Comparison of ENCODE assay signal across 21 cellular contexts in genomic region chr9:106958955-106959657, GRCh38.
A peak's percentile ranks its signal among the peaks of the same experiment; 100 is the strongest.
DNase-seq lines count a peak whose midpoint lies in the region; ATAC-seq and TF ChIP-seq lines count a peak whose summit lies in the region.
"Had no signal": no experiment of that assay in that cellular context is flagged by ENCODE, and none has a peak within 500 bp of the region (broad histone marks: within the 10 kb centered on the region; RNA-seq: fewer than 3 reads in every experiment).

No MANE protein-coding gene starts in this region.

- H3K27ac ChIP-seq in left ventricle myocardium inferior (replicated peaks) (no peak overlapping the region), RWPE2 (ENCODE audit: poor library complexity, severe bottlenecking) (no peak overlapping the region)
- H3K27ac ChIP-seq: A549, coronary artery, gastroesophageal sphincter, left lung had no signal

- ATAC-seq in Right ventricle myocardium superior (ENCODE audit: poor library complexity) (peak; percentile 42), RWPE2 (ENCODE audit: low read depth) (peak; percentile 59; the same call in 2 of the 3 replicates), esophagus mucosa (no peak), GM18511 (IDR thresholded peaks at IDR 0.05; ENCODE audit: unreplicated experiment) (no peak), GM19395 (IDR thresholded peaks at IDR 0.05; ENCODE audit: unreplicated experiment) (no peak)
- ATAC-seq: A549; activated naive CD4-positive, alpha-beta T cell treated with anti-CD3 and anti-CD28 coated beads, Interleukin-2, amount 50 U/mL, for 72 hours; gastroesophageal sphincter; left lung had no signal

- TF ChIP-seq CTCF in left ventricle myocardium inferior (IDR thresholded peaks at IDR 0.05; ENCODE audit: borderline replicate concordance) (no peak), RWPE2 (IDR thresholded peaks at IDR 0.05; ENCODE audit: poor library complexity, severe bottlenecking) (no peak), fibroblast of mammary gland (conservative IDR thresholded peaks at IDR 0.05; ENCODE audit: control insufficient read depth, insufficient read depth, low read depth, low read length) (no peak)

- no peak for DNase-seq in Right ventricle myocardium superior
- DNase-seq in left ventricle myocardium inferior = no peak
- no peak for DNase-seq in RWPE2 (ENCODE audit: low spot score)
- DNase-seq in fibroblast of mammary gland (ENCODE audit: low read depth) = peak; percentile 77
- no peak for DNase-seq in NCI-H446 treated with DMSO at 0.1 percent for 48 hours (lab: John Stamatoyannopoulos, UW)
- DNase-seq: activated CD4-positive, alpha-beta T cell treated with anti-CD3 and anti-CD28 coated beads for 1 hour; DMS153; KG1; left lung; NCI-H1105; NCI-H2171 treated with DMSO at 0.1 percent for 48 hours; NCI-H748 treated with DMSO at 0.1 percent for 48 hours; stimulated activated CD4-positive, alpha-beta T cell treated with anti-CD3 and anti-CD28 coated beads, Interleukin-12 subunit alpha, Interleukin-12 subunit beta, amount 100 ng/mL, for 4 hours; stimulated activated CD8-positive, alpha-beta memory T cell treated with anti-CD3 and anti-CD28 coated beads, Interleukin-4, amount 100 ng/mL, for 48 hours had no signal

- H3K36me3 ChIP-seq in left ventricle myocardium inferior = peaks cover 8% of the 10 kb centered on the region
- peaks cover 59% of the 10 kb centered on the region for H3K36me3 ChIP-seq in RWPE2 (ENCODE audit: low read depth)
- H3K36me3 ChIP-seq: left lung had no signal

- H3K4me1 ChIP-seq in left ventricle myocardium inferior (peaks cover 65% of the 10 kb centered on the region), RWPE2 (ENCODE audit: insufficient read depth, poor library complexity, severe bottlenecking) (peaks cover 29% of the 10 kb centered on the region)

- no peak overlapping the region for H3K4me3 ChIP-seq in left ventricle myocardium inferior
- no peak overlapping the region for H3K4me3 ChIP-seq in RWPE2 (ENCODE audit: severe bottlenecking)
- H3K4me3 ChIP-seq in fibroblast of mammary gland (ENCODE audit: control insufficient read depth, low read depth, low read length) = no peak overlapping the region
- H3K4me3 ChIP-seq: A549, coronary artery, gastroesophageal sphincter, left lung had no signal

- H3K9me3 ChIP-seq in left ventricle myocardium inferior (replicated peaks) (no peaks in the 10 kb centered on the region), RWPE2 (ENCODE audit: severe bottlenecking) (no peaks in the 10 kb centered on the region)
- H3K9me3 ChIP-seq: A549, gastroesophageal sphincter, left lung had no signal

- intact Hi-C loops in Right ventricle myocardium superior (cut with DNase I) = no loop called here
- intact Hi-C loops in left ventricle myocardium inferior (cut with micrococcal nuclease) = no loop called here

- no peaks in the 10 kb centered on the region for H3K27me3 ChIP-seq in left ventricle myocardium inferior (ENCODE audit: low read depth)
- H3K27me3 ChIP-seq in RWPE2 (ENCODE audit: insufficient read depth, poor library complexity, severe bottlenecking) = no peaks in the 10 kb centered on the region
- H3K27me3 ChIP-seq: gastroesophageal sphincter, left lung had no signal

Comparison
In these comparisons a context has a peak if more than half of its experiments do, and no peak if none do; other contexts are left out.
1. ATAC-seq: peak in Right ventricle myocardium superior (single experiment) and RWPE2 (single experiment); none in esophagus mucosa (single experiment), GM18511 (single experiment) and GM19395 (single experiment).